Comparison of ENCODE assay signal across 1 cellular context in genomic region chr6:3383525-3383924, GRCh38.
TF ChIP-seq lines count a peak whose summit lies in the region.

No MANE protein-coding gene starts in this region.

TF ChIP-seq in HepG2, 621 proteins besides CTCF, POLR2A, EP300 and RAD21 (continued from another document and continues in another):
- TF ChIP-seq PATZ1 (CRISPR knock-in tag; IDR thresholded peaks at IDR 0.05): peak; percentile 91
- no peak for TF ChIP-seq HIVEP1 (CRISPR knock-in tag; IDR thresholded peaks at IDR 0.05)
- peak; percentile 72; the same call in 1 of the 2 replicates for TF ChIP-seq MEF2D (CRISPR knock-in tag; IDR thresholded peaks at IDR 0.05)
- TF ChIP-seq CEBPG (CRISPR knock-in tag; IDR thresholded peaks at IDR 0.05): no peak
- no peak for TF ChIP-seq ZC3H13 (CRISPR knock-in tag; IDR thresholded peaks at IDR 0.05)
- no peak for TF ChIP-seq TEAD2 (CRISPR knock-in tag; IDR thresholded peaks at IDR 0.05)
- TF ChIP-seq ZSCAN25 (CRISPR knock-in tag; IDR thresholded peaks at IDR 0.05): no peak
- TF ChIP-seq NKX3-1 (CRISPR knock-in tag; IDR thresholded peaks at IDR 0.05): no peak
- TF ChIP-seq, protein P1, sequence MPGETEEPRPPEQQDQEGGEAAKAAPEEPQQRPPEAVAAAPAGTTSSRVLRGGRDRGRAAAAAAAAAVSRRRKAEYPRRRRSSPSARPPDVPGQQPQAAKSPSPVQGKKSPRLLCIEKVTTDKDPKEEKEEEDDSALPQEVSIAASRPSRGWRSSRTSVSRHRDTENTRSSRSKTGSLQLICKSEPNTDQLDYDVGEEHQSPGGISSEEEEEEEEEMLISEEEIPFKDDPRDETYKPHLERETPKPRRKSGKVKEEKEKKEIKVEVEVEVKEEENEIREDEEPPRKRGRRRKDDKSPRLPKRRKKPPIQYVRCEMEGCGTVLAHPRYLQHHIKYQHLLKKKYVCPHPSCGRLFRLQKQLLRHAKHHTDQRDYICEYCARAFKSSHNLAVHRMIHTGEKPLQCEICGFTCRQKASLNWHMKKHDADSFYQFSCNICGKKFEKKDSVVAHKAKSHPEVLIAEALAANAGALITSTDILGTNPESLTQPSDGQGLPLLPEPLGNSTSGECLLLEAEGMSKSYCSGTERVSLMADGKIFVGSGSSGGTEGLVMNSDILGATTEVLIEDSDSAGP (CRISPR knock-in tag; IDR thresholded peaks at IDR 0.05; ENCODE audit: borderline replicate concordance): no peak
- 0 out of 2 replicates have a peak, but pooled peaks have one; percentile 42 for TF ChIP-seq ARID5B (CRISPR knock-in tag; IDR thresholded peaks at IDR 0.05)
- no peak for TF ChIP-seq HMG20B (CRISPR knock-in tag; conservative IDR thresholded peaks at IDR 0.05)
- TF ChIP-seq THYN1 (CRISPR knock-in tag; IDR thresholded peaks at IDR 0.05; ENCODE audit: borderline replicate concordance, low read depth): no peak
- no peak for TF ChIP-seq ARHGAP35 (CRISPR knock-in tag; IDR thresholded peaks at IDR 0.05; ENCODE audit: borderline replicate concordance)
- TF ChIP-seq TRAFD1 (CRISPR knock-in tag; IDR thresholded peaks at IDR 0.05; ENCODE audit: borderline replicate concordance): no peak
- TF ChIP-seq, protein P2, sequence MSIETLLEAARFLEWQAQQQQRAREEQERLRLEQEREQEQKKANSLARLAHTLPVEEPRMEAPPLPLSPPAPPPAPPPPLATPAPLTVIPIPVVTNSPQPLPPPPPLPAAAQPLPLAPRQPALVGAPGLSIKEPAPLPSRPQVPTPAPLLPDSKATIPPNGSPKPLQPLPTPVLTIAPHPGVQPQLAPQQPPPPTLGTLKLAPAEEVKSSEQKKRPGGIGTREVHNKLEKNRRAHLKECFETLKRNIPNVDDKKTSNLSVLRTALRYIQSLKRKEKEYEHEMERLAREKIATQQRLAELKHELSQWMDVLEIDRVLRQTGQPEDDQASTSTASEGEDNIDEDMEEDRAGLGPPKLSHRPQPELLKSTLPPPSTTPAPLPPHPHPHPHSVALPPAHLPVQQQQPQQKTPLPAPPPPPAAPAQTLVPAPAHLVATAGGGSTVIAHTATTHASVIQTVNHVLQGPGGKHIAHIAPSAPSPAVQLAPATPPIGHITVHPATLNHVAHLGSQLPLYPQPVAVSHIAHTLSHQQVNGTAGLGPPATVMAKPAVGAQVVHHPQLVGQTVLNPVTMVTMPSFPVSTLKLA (IDR thresholded peaks at IDR 0.05): no peak
- no peak for TF ChIP-seq SOX5 (CRISPR knock-in tag; IDR thresholded peaks at IDR 0.05; ENCODE audit: borderline replicate concordance)
- TF ChIP-seq ARID2 (CRISPR knock-in tag; IDR thresholded peaks at IDR 0.05; ENCODE audit: borderline replicate concordance): no peak
- no peak for TF ChIP-seq ZNF451 (CRISPR knock-in tag; IDR thresholded peaks at IDR 0.05)
- TF ChIP-seq ZFAT (CRISPR knock-in tag; conservative IDR thresholded peaks at IDR 0.05): no peak
- no peak for TF ChIP-seq ADNP (CRISPR knock-in tag; IDR thresholded peaks at IDR 0.05)
- peak; percentile 17; the same call in 1 of the 2 replicates for TF ChIP-seq FOXA3 (CRISPR knock-in tag; IDR thresholded peaks at IDR 0.05)
- no peak for TF ChIP-seq HOXA9 (CRISPR knock-in tag; IDR thresholded peaks at IDR 0.05; ENCODE audit: borderline replicate concordance)
- 0 out of 2 replicates have a peak, but pooled peaks have one; percentile 0 for TF ChIP-seq CEBPB (IDR thresholded peaks at IDR 0.05; ENCODE audit: borderline replicate concordance, low read depth, low read length)
- TF ChIP-seq, protein P3, sequence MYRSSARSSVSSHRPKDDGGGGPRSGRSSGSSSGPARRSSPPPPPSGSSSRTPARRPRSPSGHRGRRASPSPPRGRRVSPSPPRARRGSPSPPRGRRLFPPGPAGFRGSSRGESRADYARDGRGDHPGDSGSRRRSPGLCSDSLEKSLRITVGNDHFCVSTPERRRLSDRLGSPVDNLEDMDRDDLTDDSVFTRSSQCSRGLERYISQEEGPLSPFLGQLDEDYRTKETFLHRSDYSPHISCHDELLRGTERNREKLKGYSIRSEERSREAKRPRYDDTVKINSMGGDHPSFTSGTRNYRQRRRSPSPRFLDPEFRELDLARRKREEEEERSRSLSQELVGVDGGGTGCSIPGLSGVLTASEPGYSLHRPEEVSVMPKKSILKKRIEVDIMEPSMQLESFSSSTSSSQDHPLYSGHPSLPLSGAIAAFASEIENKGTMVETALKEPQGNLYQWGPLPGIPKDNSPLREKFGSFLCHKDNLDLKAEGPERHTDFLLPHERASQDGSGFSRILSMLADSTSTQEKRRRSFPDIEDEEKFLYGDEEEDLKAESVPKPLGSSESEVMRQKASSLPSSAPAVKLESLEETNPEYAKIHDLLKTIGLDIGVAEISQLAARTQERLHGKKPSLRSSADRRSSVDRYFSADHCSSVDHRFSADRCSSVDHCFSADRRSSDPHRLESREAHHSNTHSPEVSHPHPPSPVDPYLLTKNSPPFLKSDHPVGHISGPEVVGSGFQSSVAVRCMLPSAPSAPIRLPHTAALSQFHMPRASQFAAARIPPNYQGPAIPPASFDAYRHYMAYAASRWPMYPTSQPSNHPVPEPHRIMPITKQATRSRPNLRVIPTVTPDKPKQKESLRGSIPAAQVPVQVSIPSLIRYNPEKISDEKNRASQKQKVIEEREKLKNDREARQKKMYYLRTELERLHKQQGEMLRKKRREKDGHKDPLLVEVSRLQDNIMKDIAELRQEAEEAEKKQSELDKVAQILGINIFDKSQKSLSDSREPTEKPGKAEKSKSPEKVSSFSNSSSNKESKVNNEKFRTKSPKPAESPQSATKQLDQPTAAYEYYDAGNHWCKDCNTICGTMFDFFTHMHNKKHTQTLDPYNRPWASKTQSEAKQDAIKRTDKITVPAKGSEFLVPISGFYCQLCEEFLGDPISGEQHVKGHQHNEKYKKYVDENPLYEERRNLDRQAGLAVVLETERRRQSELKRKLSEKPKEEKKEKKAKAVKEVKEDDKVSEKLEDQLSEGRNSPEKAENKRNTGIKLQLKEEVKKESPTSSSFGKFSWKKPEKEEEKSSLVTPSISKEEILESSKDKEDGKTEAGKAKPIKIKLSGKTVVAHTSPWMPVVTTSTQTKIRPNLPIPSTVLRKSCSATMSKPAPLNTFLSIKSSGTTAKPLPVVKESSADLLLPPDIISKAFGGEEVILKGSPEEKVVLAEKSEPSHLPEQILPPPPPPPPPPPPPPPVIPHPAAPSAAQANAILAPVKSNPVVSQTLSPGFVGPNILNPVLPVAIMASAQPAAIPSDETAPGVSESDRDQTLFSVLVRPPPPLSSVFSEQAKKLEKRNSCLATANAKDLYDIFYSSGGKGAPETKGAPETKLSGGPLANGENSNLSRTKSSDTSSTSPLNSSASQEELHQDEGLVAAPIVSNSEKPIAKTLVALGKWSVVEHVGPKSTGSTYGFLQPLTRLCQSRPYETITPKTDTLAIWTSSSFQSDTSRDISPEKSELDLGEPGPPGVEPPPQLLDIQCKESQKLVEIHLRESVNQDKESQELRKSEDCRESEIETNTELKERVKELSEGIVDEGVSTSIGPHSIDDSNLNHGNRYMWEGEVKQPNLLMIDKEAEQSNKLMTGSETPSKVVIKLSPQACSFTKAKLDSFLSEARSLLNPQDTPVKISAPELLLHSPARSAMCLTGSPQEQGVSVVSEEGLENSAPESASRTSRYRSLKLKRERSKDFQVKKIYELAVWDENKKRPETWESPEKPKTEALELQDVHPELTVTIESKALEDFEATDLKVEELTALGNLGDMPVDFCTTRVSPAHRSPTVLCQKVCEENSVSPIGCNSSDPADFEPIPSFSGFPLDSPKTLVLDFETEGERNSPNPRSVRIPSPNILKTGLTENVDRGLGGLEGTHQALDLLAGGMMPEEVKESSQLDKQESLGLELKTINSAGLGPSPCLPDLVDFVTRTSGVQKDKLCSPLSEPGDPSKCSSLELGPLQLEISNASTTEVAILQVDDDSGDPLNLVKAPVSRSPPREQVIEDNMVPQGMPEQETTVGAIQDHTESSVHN (CRISPR knock-in tag; IDR thresholded peaks at IDR 0.05): no peak
- TF ChIP-seq, protein P4, sequence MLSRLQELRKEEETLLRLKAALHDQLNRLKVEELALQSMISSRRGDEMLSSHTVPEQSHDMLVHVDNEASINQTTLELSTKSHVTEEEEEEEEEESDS (CRISPR knock-in tag; IDR thresholded peaks at IDR 0.05; ENCODE audit: borderline replicate concordance): no peak
- no peak for TF ChIP-seq ZNF281 (CRISPR knock-in tag; IDR thresholded peaks at IDR 0.05; ENCODE audit: borderline replicate concordance)
- peak; percentile 57 for TF ChIP-seq HDAC1 (CRISPR knock-in tag; IDR thresholded peaks at IDR 0.05)
- TF ChIP-seq SOX13 (IDR thresholded peaks at IDR 0.05): no peak
- peak in 1 of 2 experiments; percentile 51; a peak in 1 of 4 replicates for TF ChIP-seq SOX13 (CRISPR knock-in tag; conservative IDR thresholded peaks at IDR 0.05 in 1 of 2, IDR thresholded peaks at IDR 0.05 in 1 of 2)
- TF ChIP-seq NFYC (CRISPR knock-in tag; IDR thresholded peaks at IDR 0.05): no peak
- TF ChIP-seq ZNF570 (CRISPR knock-in tag; IDR thresholded peaks at IDR 0.05; ENCODE audit: borderline replicate concordance): no peak
- no peak for TF ChIP-seq ZEB1 (IDR thresholded peaks at IDR 0.05; ENCODE audit: insufficient replicate concordance, low read depth)
- TF ChIP-seq PTBP1 (IDR thresholded peaks at IDR 0.05; ENCODE audit: low read depth, low read length, poor library complexity, severe bottlenecking): no peak
- peak; percentile 41; the same call in 1 of the 2 replicates for TF ChIP-seq NCOA2 (CRISPR knock-in tag; IDR thresholded peaks at IDR 0.05)
- no peak for TF ChIP-seq ZNF746 (CRISPR knock-in tag; IDR thresholded peaks at IDR 0.05)
- TF ChIP-seq ZNF430 (CRISPR knock-in tag; IDR thresholded peaks at IDR 0.05): no peak
- 0 out of 2 replicates have a peak, but pooled peaks have one; percentile 28 for TF ChIP-seq HDAC2 (CRISPR knock-in tag; IDR thresholded peaks at IDR 0.05)
- TF ChIP-seq GABPB1 (CRISPR knock-in tag; IDR thresholded peaks at IDR 0.05): no peak
- TF ChIP-seq MED8 (CRISPR knock-in tag; IDR thresholded peaks at IDR 0.05; ENCODE audit: insufficient replicate concordance): no peak
- TF ChIP-seq CENPT (CRISPR knock-in tag; IDR thresholded peaks at IDR 0.05; ENCODE audit: low read depth): no peak
- no peak for TF ChIP-seq HOXA5 (CRISPR knock-in tag; IDR thresholded peaks at IDR 0.05)
